15 cellular contexts compared by ENCODE assay signal in the genomic region with DNA sequence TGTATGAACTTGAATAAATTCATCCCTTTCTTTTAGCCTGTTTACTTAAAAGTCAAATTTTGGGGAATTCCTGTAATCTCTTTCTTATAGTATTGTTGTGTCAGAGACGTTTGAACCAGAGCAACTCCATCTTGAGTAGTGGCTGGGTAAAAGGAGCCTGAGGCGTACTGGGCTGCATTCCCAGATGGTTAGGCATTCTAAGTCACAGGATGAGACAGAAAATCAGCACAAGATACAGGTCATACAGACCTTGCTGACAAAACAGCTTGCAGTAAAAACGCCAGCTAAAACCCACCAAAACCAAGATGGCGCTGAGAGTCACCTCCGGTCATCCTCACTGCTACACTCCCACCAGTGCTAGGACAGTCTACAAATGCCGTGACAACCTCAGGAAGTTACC.
"Had no signal": no experiment of that assay in that cellular context is flagged by ENCODE, and none has a peak within 500 bp of the region (broad histone marks: within the 10 kb centered on the region; RNA-seq: fewer than 3 reads in every experiment).

No MANE protein-coding gene starts in this region.

- H3K9me3 Mint-ChIP-seq: activated naive CD4-positive, alpha-beta T cell treated with anti-CD3 and anti-CD28 coated beads, Interleukin-2, amount 10 ng/mL, durations not matched to agents 7 days and 5 days; activated T-helper 17 cell treated with anti-CD3 and anti-CD28 coated beads, Interleukin-2, amount 50 U/mL, for 72 hours; naive B cell had no signal

- H3K4me3 Mint-ChIP-seq: activated naive CD4-positive, alpha-beta T cell treated with anti-CD3 and anti-CD28 coated beads, Interleukin-2, amount 10 ng/mL, durations not matched to agents 7 days and 5 days; activated T-helper 17 cell treated with anti-CD3 and anti-CD28 coated beads, Interleukin-2, amount 50 U/mL, for 72 hours; naive B cell had no signal

- ATAC-seq: activated T-helper 17 cell treated with anti-CD3 and anti-CD28 coated beads, Interleukin-2, amount 50 U/mL, for 72 hours; gastroesophageal sphincter; right lobe of liver had no signal

- H3K4me1 Mint-ChIP-seq: activated naive CD4-positive, alpha-beta T cell treated with anti-CD3 and anti-CD28 coated beads, Interleukin-2, amount 10 ng/mL, durations not matched to agents 7 days and 5 days; activated T-helper 17 cell treated with anti-CD3 and anti-CD28 coated beads, Interleukin-2, amount 50 U/mL, for 72 hours; naive B cell had no signal

- H3K27me3 ChIP-seq: cardiac muscle cell, colonic mucosa, gastroesophageal sphincter, upper lobe of left lung had no signal

- H3K9me3 ChIP-seq: colonic mucosa, gastroesophageal sphincter, right lobe of liver, upper lobe of left lung had no signal

- H3K27ac ChIP-seq: colonic mucosa, gastroesophageal sphincter, right lobe of liver, upper lobe of left lung had no signal

- H3K36me3 ChIP-seq: cardiac muscle cell, colonic mucosa, gastroesophageal sphincter, right lobe of liver, upper lobe of left lung had no signal

- H3K4me3 ChIP-seq: cardiac muscle cell, colonic mucosa, gastroesophageal sphincter, right lobe of liver, upper lobe of left lung had no signal

- H3K27me3 Mint-ChIP-seq: activated naive CD4-positive, alpha-beta T cell treated with anti-CD3 and anti-CD28 coated beads, Interleukin-2, amount 10 ng/mL, durations not matched to agents 7 days and 5 days; naive B cell had no signal

- DNase-seq: activated CD4-positive, alpha-beta T cell treated with anti-CD3 and anti-CD28 coated beads for 48 hours; activated naive CD4-positive, alpha-beta T cell treated with anti-CD3 and anti-CD28 coated beads, Interleukin-2, amount 10 ng/mL, durations not matched to agents 7 days and 5 days; activated T-cell treated with anti-CD3 and anti-CD28 coated beads for 4 hours; colonic mucosa; effector CD8-positive, alpha-beta T cell; kidney glomerular epithelial cell; midbrain; naive B cell; right lobe of liver; stimulated activated naive CD4-positive, alpha-beta T cell treated with Interleukin-2 at 50 U/mL for 16 hours; SW 1271; upper lobe of left lung had no signal

- H3K36me3 Mint-ChIP-seq: activated naive CD4-positive, alpha-beta T cell treated with anti-CD3 and anti-CD28 coated beads, Interleukin-2, amount 10 ng/mL, durations not matched to agents 7 days and 5 days; naive B cell had no signal

- H3K27ac Mint-ChIP-seq: activated naive CD4-positive, alpha-beta T cell treated with anti-CD3 and anti-CD28 coated beads, Interleukin-2, amount 10 ng/mL, durations not matched to agents 7 days and 5 days; activated T-helper 17 cell treated with anti-CD3 and anti-CD28 coated beads, Interleukin-2, amount 50 U/mL, for 72 hours; naive B cell had no signal

- H3K4me1 ChIP-seq: colonic mucosa, gastroesophageal sphincter, right lobe of liver had no signal
